In genomic region chr13:32031025-32031814, GRCh38 we compare ENCODE assay signal across 8 cellular contexts. TPM values are rescaled to one million over a fixed set of nuclear protein-coding genes. Genes with fewer than 3 reads are reported as not detected.
DNase-seq lines count a peak whose midpoint lies in the region; ATAC-seq, FAIRE-seq and TF ChIP-seq lines count a peak whose summit lies in the region.

FRY (plus strand) TSS chr13:32031774; CDS start chr13:32031796, 22 bp downstream.

- POLR2A ChIA-PET in RWPE1 (lab: Yijun Ruan, JAX; ENCODE audit: low non-redundant PET) = no interaction called here

- H3K36me3 Mint-ChIP-seq in Calu3 (ENCODE audit: insufficient read depth, unreplicated experiment) = peaks cover 17% of the 10 kb centered on the region

- H3K27ac ChIP-seq in RWPE1 (no peak within 1 kb of the TSS), temporal lobe (ENCODE audit: low read depth, low read length) (peak within 1 kb of the TSS; percentile 48)

- peak within 1 kb of the TSS; percentile 78 for H2AFZ ChIP-seq in neuron (ENCODE audit: low read depth, low read length)

- CTCF ChIA-PET in Calu3 (lab: Charles Lee) (interaction anchor here (1.1 kb wide), 1 partner anchor 121 kb away, joined by 5 read pairs; no protein-coding TSS in a partner anchor), RWPE1 (lab: Yijun Ruan, JAX) (interaction anchor here (0.6 kb wide), 1 partner anchor 907 kb away, joined by 4 read pairs; no protein-coding TSS in a partner anchor)

- peaks cover 17% of the 10 kb centered on the region for H3K4me1 Mint-ChIP-seq in Calu3 (ENCODE audit: low read depth, unreplicated experiment)

- no peak within 1 kb of the TSS for H3K27ac Mint-ChIP-seq in Calu3 (ENCODE audit: unreplicated experiment)

- no peaks in the 10 kb centered on the region for H3K9me3 Mint-ChIP-seq in Calu3 (ENCODE audit: low read depth, unreplicated experiment)

- peak within 1 kb of the TSS; percentile 79 for H3K4me3 ChIP-seq in neuron (ENCODE audit: low read length)

- peaks cover 37% of the 10 kb centered on the region for H3K4me1 ChIP-seq in neuron (ENCODE audit: insufficient read depth, low read length)

- no peaks in the 10 kb centered on the region for H3K27me3 ChIP-seq in neuron (ENCODE audit: insufficient read depth, low read length)

- H3K9me3 ChIP-seq in neuron (ENCODE audit: low read length) = no peaks in the 10 kb centered on the region

- peak; percentile 58 for ATAC-seq in GM21360 (IDR thresholded peaks at IDR 0.05; ENCODE audit: unreplicated experiment)

- TF ChIP-seq CTCF in Calu3 (IDR thresholded peaks at IDR 0.05; ENCODE audit: unreplicated experiment) (no peak), RWPE1 (conservative IDR thresholded peaks at IDR 0.05; ENCODE audit: low read depth) (no peak)

- intact Hi-C loops in Calu3 (cut with micrococcal nuclease; ENCODE audit: unreplicated experiment) = no loop called here

- H3K36me3 ChIP-seq in neuron (ENCODE audit: insufficient read depth, low read length) = no peaks in the 10 kb centered on the region

- DNase-seq in Calu3 (peak; percentile 30), HS-5 (ENCODE audit: low read depth) (peak; percentile 13), RWPE1 (ENCODE audit: low spot score) (peak; percentile 38), frontal cortex (ENCODE audit: low spot score in 2 of 2) (peak; percentile 39 to 51)
- peak; percentile 51 for DNase-seq in activated naive CD4-positive, alpha-beta T cell treated with Interleukin-2 at 50 U/mL for 16 hours

- H3K4me3 Mint-ChIP-seq in Calu3 (ENCODE audit: low read depth, unreplicated experiment) = peak within 1 kb of the TSS; percentile 84

- BruUV-seq in Calu3 (replicated peaks; lab: Mats Ljungman, UMichigan) = no TSS peak

- H3K27me3 Mint-ChIP-seq in Calu3 (ENCODE audit: unreplicated experiment) = no peaks in the 10 kb centered on the region

- FAIRE-seq in frontal cortex (lab: Jason Lieb, UNC) = no peak

RNA-seq across cellular contexts. Expression of gene FRY, which starts in this region (rescaled TPM):
- total RNA-seq in Calu3 (2022) (3.2 and 6.2 TPM in 2 replicates), frontal cortex (55.4 TPM), temporal lobe (72.0 TPM)
